ENCODE assay signal across 6 cellular contexts in the genomic region with DNA sequence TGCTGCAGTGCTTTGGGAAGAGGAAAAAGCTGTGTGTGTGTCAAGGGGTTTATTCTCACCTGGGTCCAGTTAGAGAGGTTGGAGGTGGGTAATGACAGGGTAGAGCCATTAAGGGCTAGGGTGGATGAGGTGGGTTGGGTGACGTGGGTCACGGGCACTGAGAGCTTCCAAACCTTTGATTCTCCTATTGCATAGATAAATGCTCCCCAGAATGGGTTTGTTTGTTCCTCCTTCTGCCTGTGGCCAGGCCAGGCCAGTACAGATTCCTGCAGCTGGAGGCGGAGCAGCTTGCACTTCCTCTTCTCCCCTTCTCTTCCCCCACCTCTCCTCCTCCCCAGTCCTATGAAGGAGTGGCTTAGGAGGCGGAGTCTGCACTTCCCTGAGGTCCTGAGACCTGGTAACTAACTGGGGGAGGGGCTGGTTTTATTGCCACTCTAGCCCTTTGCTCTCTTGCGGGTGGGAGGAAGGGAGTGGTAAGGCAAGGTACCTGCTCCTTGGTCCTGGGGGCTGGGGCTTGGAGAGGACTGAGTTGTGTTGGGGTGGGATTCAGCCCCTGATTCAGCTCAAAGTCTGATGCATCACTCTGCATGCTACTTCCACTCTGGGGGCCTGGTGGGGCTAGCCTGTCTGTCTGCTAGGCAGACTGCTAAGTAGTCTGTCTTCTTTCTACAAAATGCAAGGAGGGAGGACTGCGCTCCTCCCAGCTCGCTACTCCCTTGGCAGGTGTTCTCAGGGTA. TPM values are rescaled to one million over a fixed set of nuclear protein-coding genes. Genes with fewer than 3 reads are reported as not detected.
DNase-seq lines count a peak whose midpoint lies in the region; ATAC-seq and TF ChIP-seq lines count a peak whose summit lies in the region.

No MANE protein-coding gene starts in this region.

- no peak overlapping the region for H3K9ac ChIP-seq in DND-41 (ENCODE audit: low read depth, low read length)

- H3K27ac ChIP-seq in DND-41 (ENCODE audit: low read length) = no peak overlapping the region

- peak; percentile 92 for ATAC-seq in DND-41 (ENCODE audit: insufficient read depth, low read depth)
- peak; percentile 65 for ATAC-seq in HG02798 (IDR thresholded peaks at IDR 0.05; ENCODE audit: poor library complexity, unreplicated experiment)

- H4K20me1 ChIP-seq in DND-41 (ENCODE audit: insufficient read depth, low read length) = no peaks in the 10 kb centered on the region

- H3K9me3 ChIP-seq in DND-41 (ENCODE audit: insufficient read depth, low read length, severe bottlenecking) = no peaks in the 10 kb centered on the region

- no peak overlapping the region for H3K4me3 ChIP-seq in DND-41 (ENCODE audit: low read depth in 1 of 2, low read length in 2 of 2)

- no peaks in the 10 kb centered on the region for H3K27me3 ChIP-seq in DND-41 (ENCODE audit: insufficient read depth, low read length, poor library complexity)

- peak overlapping the region; percentile 43 for H2AFZ ChIP-seq in DND-41 (ENCODE audit: low read depth, low read length)

- DNase-seq in DND-41 (peak; percentile 59), SHP77 (lab: John Stamatoyannopoulos, UW) (peak; percentile 55 to 68), inferior parietal cortex (ENCODE audit: extremely low spot score) (peak; percentile 30), HK-2 (ENCODE audit: unreplicated experiment) (no peak), occipital lobe (lab: John Stamatoyannopoulos, UW) (no peak)

- H3K36me3 ChIP-seq in DND-41 (ENCODE audit: insufficient read depth, low read length) = no peaks in the 10 kb centered on the region

- peaks cover 10% of the 10 kb centered on the region for H3K4me1 ChIP-seq in DND-41 (ENCODE audit: insufficient read depth, low read length)

- H3K79me2 ChIP-seq in DND-41 (ENCODE audit: insufficient read depth, low read length) = no peaks in the 10 kb centered on the region

- no peak overlapping the region for H3K4me2 ChIP-seq in DND-41 (ENCODE audit: insufficient read depth, low read length)

- TF ChIP-seq CTCF in DND-41 (IDR thresholded peaks at IDR 0.05; ENCODE audit: borderline replicate concordance, extremely low read depth, low read length, poor library complexity, severe bottlenecking) = no peak

RNA-seq across cellular contexts. Expression of gene SPINT1, which starts 3.5 kb away (rescaled TPM):
- total RNA-seq in occipital lobe = 5.1 TPM

RNA-seq across cellular contexts. Expression of gene PPP1R14D, which starts 18.9 kb away (rescaled TPM):
- total RNA-seq in occipital lobe = not detected

RNA-seq across cellular contexts. Expression of gene RHOV, which starts 26.6 kb away (rescaled TPM):
- 10.8 TPM for total RNA-seq in occipital lobe

RNA-seq across cellular contexts. Expression of gene DNAJC17, which starts 40.1 kb away (rescaled TPM):
- total RNA-seq in occipital lobe = 12.8 TPM

RNA-seq across cellular contexts. Expression of gene ZFYVE19, which starts 40.5 kb away (rescaled TPM):
- total RNA-seq in occipital lobe = 21.8 TPM

Comparison
In these comparisons a context has a peak if more than half of its experiments do, and no peak if none do; other contexts are left out.
1. DNase-seq: peak in DND-41 (single experiment), SHP77 (2 of 2) and inferior parietal cortex (single experiment); none in HK-2 (single experiment) and occipital lobe (single experiment).